Comparison of ENCODE assay signal across 27 cellular contexts in the genomic region with DNA sequence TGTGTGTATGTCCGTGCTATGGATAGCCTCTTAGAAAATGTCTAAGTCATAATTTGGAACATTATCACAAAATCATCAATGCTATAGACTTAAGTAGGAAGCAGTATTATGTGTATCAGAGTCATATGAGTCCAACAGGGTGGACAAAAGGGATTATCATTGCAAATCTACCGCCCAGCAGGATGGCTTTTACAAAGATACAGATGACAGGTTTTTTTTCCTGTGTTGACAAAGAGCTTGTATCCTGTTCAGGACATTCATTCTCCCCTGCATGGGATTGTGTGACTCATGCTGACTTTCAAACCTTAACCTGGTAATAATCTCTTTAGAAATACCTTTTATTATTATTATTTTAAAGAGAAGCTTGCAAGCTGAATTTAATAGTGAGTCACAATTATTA.
DNase-seq lines count a peak whose midpoint lies in the region; ATAC-seq and TF ChIP-seq lines count a peak whose summit lies in the region.
"Had no signal": no experiment of that assay in that cellular context is flagged by ENCODE, and none has a peak within 500 bp of the region (broad histone marks: within the 10 kb centered on the region; RNA-seq: fewer than 3 reads in every experiment).

No MANE protein-coding gene starts in this region.

- in situ Hi-C loops in mammary epithelial cell (cut with MboI; ENCODE audit: low sequenced_read_pairs in 2 of 2), result no loop called here

- H3K27me3 ChIP-seq in mammary epithelial cell (ENCODE audit: insufficient read depth, low read length), result no peaks in the 10 kb centered on the region
- H3K27me3 ChIP-seq in neural cell (ENCODE audit: insufficient read depth, low read depth, low read length), result no peaks in the 10 kb centered on the region
- H3K27me3 ChIP-seq: BE2C, esophagus squamous epithelium, heart right ventricle, tibial nerve had no signal

- no TSS peak for BruUV-seq in mammary epithelial cell (replicated peaks; lab: Mats Ljungman, UMichigan)

- H3K36me3 ChIP-seq in mammary epithelial cell (ENCODE audit: insufficient read depth, low read length) (no peaks in the 10 kb centered on the region), neural cell (ENCODE audit: insufficient read depth, low read length) (no peaks in the 10 kb centered on the region)
- H3K36me3 ChIP-seq: BE2C, esophagus squamous epithelium, heart right ventricle, lower lobe of right lung, tibial nerve had no signal

- CTCF ChIA-PET in mammary epithelial cell (lab: Charles Lee; ENCODE audit: low non-redundant PET), result interaction anchor here (0.6 kb wide), 1 partner anchor 79 kb away, joined by 6 read pairs; no protein-coding TSS in a partner anchor

- no peak overlapping the region for H2AFZ ChIP-seq in mammary epithelial cell (ENCODE audit: low read depth, low read length)
- H2AFZ ChIP-seq in neural cell (ENCODE audit: low read depth, low read length), result no peak overlapping the region

- peak; percentile 27 for DNase-seq in NCI-H82 (lab: John Stamatoyannopoulos, UW)
- no peak for DNase-seq in NCI-H82 treated with DMSO at 0.1 percent for 48 hours (lab: John Stamatoyannopoulos, UW; ENCODE audit: unreplicated experiment)
- DNase-seq in NCI-H146 (lab: John Stamatoyannopoulos, UW), result peak; percentile 66
- peak; percentile 69 for DNase-seq in mammary epithelial cell
- DNase-seq in NCI-H1694 treated with DMSO at 0.1 percent for 48 hours (lab: John Stamatoyannopoulos, UW), result no peak
- no peak for DNase-seq in activated T-cell treated with anti-CD3 and anti-CD28 coated beads, Interleukin-2, amount 50 U/mL, for 48 hours
- DNase-seq: activated CD4-positive, alpha-beta T cell treated with anti-CD3 and anti-CD28 coated beads, Interleukin-2, amount 10 ng/mL, durations not matched to agents 7 days and 5 days; activated naive CD4-positive, alpha-beta T cell treated with Interleukin-2 at 50 U/mL for 16 hours; BE2C; CD8-positive, alpha-beta T cell; esophagus squamous epithelium; foreskin melanocyte; H9; heart right ventricle; Kasumi-1; lower lobe of right lung; naive thymus-derived CD8-positive, alpha-beta T cell; NCI-H1436 treated with DMSO at 0.1 percent for 48 hours; NCI-H226; NCI-H526 treated with DMSO at 0.1 percent for 48 hours; stimulated activated CD4-positive, alpha-beta T cell treated with anti-CD3 and anti-CD28 coated beads, Interleukin-15, amount 100 ng/mL, for 24 hours had no signal

- TF ChIP-seq RAD21 in neural cell (conservative IDR thresholded peaks at IDR 0.05), result peak; percentile 16

- H3K9ac ChIP-seq in mammary epithelial cell (ENCODE audit: insufficient read depth, low read length) (no peak overlapping the region), neural cell (ENCODE audit: low read length) (no peak overlapping the region)

- intact Hi-C loops in mammary epithelial cell (cut with micrococcal nuclease), result no loop called here

- peak; percentile 50 for TF ChIP-seq EP300 in neural cell (conservative IDR thresholded peaks at IDR 0.05; ENCODE audit: poor library complexity, severe bottlenecking)

- H3F3A ChIP-seq in neural cell (ENCODE audit: insufficient read depth, low read length, poor library complexity, severe bottlenecking), result no peaks in the 10 kb centered on the region

- H3K9me3 ChIP-seq in mammary epithelial cell (replicated peaks; ENCODE audit: insufficient read depth, low read length) (no peaks in the 10 kb centered on the region), neural cell (ENCODE audit: low read length) (no peaks in the 10 kb centered on the region)
- H3K9me3 ChIP-seq: BE2C, esophagus squamous epithelium, heart right ventricle, lower lobe of right lung, tibial nerve had no signal

- H3K4me2 ChIP-seq in mammary epithelial cell (ENCODE audit: insufficient read depth, low read depth, low read length), result no peak overlapping the region
- H3K4me2 ChIP-seq in neural cell (ENCODE audit: low read length), result no peak overlapping the region

- dilution Hi-C loops in mammary epithelial cell (cut with HindIII; ENCODE audit: low sequenced_read_pairs), result no loop called here

- H3K9me2 ChIP-seq in neural cell (ENCODE audit: insufficient read depth, low read length), result no peaks in the 10 kb centered on the region

- TF ChIP-seq CTCF in mammary epithelial cell (conservative IDR thresholded peaks at IDR 0.05 in 1 of 2, IDR thresholded peaks at IDR 0.05 in 1 of 2; ENCODE audit: extremely low read depth in 1 of 2, insufficient read depth in 1 of 2, low read depth in 1 of 2, low read length in 2 of 2) (no peak), neural cell (IDR thresholded peaks at IDR 0.05; ENCODE audit: poor library complexity, severe bottlenecking) (no peak)

- H3K79me2 ChIP-seq in mammary epithelial cell (ENCODE audit: insufficient read depth, low read length), result no peaks in the 10 kb centered on the region
- no peaks in the 10 kb centered on the region for H3K79me2 ChIP-seq in neural cell (replicated peaks; ENCODE audit: insufficient read depth, low read length)

- no peak overlapping the region for H3K4me3 ChIP-seq in mammary epithelial cell (replicated peaks in 1 of 3; ENCODE audit: insufficient read depth in 1 of 3, low read depth in 2 of 3, low read length in 3 of 3)
- H3K4me3 ChIP-seq in neural cell (ENCODE audit: low read length), result no peak overlapping the region
- H3K4me3 ChIP-seq: esophagus squamous epithelium, heart right ventricle, lower lobe of right lung, tibial nerve had no signal

- H3K27ac ChIP-seq in mammary epithelial cell (ENCODE audit: insufficient read depth, low read depth, low read length) (no peak overlapping the region), neural cell (ENCODE audit: low read length) (peak overlapping the region; percentile 51)
- H3K27ac ChIP-seq: esophagus squamous epithelium, heart right ventricle, lower lobe of right lung, RWPE1, tibial nerve had no signal

- 50% methylated on average over 2 of the region's 2 CpGs for WGBS in mammary epithelial cell (ENCODE audit: low coverage, missing lambda C conversion rate)

- H3K4me1 ChIP-seq in mammary epithelial cell (ENCODE audit: insufficient read depth, low read length), result peaks cover 3% of the 10 kb centered on the region
- H3K4me1 ChIP-seq: esophagus squamous epithelium, lower lobe of right lung, tibial nerve had no signal

- no peaks in the 10 kb centered on the region for H4K20me1 ChIP-seq in mammary epithelial cell (ENCODE audit: insufficient read depth, low read length)
- no peaks in the 10 kb centered on the region for H4K20me1 ChIP-seq in neural cell (ENCODE audit: insufficient read depth)

- ATAC-seq in GM21528 (IDR thresholded peaks at IDR 0.05; ENCODE audit: low FRiP score, unreplicated experiment), result no peak
- ATAC-seq: CD8-positive, alpha-beta T cell; heart right ventricle; lower lobe of right lung; naive thymus-derived CD8-positive, alpha-beta T cell; stimulated activated effector memory CD8-positive, alpha-beta T cell treated with anti-CD3 and anti-CD28 coated beads, Interleukin-12 subunit alpha, Interleukin-12 subunit beta, amount 100 ng/mL, for 72 hours; WTC11 had no signal

TF ChIP-seq in neural cell, 6 proteins besides CTCF, POLR2A, EP300 and RAD21:
- TF ChIP-seq TAF1 (IDR thresholded peaks at IDR 0.05; ENCODE audit: low read depth) (no peak), POLR2AphosphoS5 (IDR thresholded peaks at IDR 0.05) (peak; percentile 86), EZH2 (IDR thresholded peaks at IDR 0.05; ENCODE audit: borderline replicate concordance, insufficient read depth, low read length, poor library complexity, severe bottlenecking) (no peak)
- TF ChIP-seq, protein P1, sequence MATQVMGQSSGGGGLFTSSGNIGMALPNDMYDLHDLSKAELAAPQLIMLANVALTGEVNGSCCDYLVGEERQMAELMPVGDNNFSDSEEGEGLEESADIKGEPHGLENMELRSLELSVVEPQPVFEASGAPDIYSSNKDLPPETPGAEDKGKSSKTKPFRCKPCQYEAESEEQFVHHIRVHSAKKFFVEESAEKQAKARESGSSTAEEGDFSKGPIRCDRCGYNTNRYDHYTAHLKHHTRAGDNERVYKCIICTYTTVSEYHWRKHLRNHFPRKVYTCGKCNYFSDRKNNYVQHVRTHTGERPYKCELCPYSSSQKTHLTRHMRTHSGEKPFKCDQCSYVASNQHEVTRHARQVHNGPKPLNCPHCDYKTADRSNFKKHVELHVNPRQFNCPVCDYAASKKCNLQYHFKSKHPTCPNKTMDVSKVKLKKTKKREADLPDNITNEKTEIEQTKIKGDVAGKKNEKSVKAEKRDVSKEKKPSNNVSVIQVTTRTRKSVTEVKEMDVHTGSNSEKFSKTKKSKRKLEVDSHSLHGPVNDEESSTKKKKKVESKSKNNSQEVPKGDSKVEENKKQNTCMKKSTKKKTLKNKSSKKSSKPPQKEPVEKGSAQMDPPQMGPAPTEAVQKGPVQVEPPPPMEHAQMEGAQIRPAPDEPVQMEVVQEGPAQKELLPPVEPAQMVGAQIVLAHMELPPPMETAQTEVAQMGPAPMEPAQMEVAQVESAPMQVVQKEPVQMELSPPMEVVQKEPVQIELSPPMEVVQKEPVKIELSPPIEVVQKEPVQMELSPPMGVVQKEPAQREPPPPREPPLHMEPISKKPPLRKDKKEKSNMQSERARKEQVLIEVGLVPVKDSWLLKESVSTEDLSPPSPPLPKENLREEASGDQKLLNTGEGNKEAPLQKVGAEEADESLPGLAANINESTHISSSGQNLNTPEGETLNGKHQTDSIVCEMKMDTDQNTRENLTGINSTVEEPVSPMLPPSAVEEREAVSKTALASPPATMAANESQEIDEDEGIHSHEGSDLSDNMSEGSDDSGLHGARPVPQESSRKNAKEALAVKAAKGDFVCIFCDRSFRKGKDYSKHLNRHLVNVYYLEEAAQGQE (IDR thresholded peaks at IDR 0.05; ENCODE audit: borderline replicate concordance), result peak; percentile 75

Comparison
In these comparisons a context has a peak if more than half of its experiments do, and no peak if none do; other contexts are left out.
1. DNase-seq: peak in NCI-H82 (single experiment), NCI-H146 (single experiment) and mammary epithelial cell (single experiment); none in NCI-H82 treated with DMSO at 0.1 percent for 48 hours (single experiment), NCI-H1694 treated with DMSO at 0.1 percent for 48 hours (single experiment) and activated T-cell treated with anti-CD3 and anti-CD28 coated beads, Interleukin-2, amount 50 U/mL, for 48 hours (0 of 2).